9 cellular contexts compared by ENCODE assay signal in the genomic region with DNA sequence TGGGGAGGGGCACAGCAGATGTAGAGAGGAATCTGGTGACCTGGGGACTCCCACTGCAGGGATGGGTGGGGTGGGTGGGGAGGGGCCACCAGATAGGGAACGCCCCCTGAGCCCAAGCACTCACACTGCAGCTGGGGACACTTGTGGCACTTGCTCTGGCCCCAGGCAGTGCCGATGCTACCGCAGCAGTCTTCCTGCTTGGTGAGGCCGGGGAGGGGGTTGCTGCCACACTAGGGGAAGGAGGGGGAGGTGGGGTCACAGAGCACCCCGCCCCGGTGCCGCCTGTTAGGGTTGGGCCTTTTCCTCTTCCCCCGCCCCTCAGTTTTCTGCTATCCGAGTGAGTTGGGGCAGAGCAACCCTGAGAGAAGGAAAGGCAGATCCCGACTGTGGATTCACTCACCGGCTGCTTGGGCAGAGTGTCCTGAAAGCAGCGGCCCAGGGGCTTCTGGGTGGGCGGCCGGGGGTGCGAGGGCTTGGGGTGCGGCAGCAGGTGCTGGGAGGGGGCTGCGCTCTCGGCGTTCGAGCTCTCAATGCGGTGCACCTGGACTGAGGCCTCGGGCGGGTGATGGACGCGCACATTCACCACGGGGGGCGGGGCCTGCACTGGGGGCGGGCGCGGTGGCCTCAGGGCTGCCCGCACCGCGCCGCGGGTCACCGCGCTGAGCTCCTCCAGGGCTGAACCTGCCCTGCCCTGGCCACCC. TPM values are rescaled to one million over a fixed set of nuclear protein-coding genes. Genes with fewer than 3 reads are reported as not detected.
DNase-seq lines count a peak whose midpoint lies in the region; ATAC-seq and TF ChIP-seq lines count a peak whose summit lies in the region.
"Had no signal": no experiment of that assay in that cellular context is flagged by ENCODE, and none has a peak within 500 bp of the region (broad histone marks: within the 10 kb centered on the region; RNA-seq: fewer than 3 reads in every experiment).

No MANE protein-coding gene starts in this region.

- no peak overlapping the region for H4K12ac ChIP-seq in trophoblast cell (ENCODE audit: low read depth, low read length)

- no peak overlapping the region for H4K91ac ChIP-seq in trophoblast cell (ENCODE audit: low read depth, low read length)

- H4K8ac ChIP-seq in trophoblast cell (ENCODE audit: low read depth, low read length): no peak overlapping the region

- no peak overlapping the region for H3K23ac ChIP-seq in trophoblast cell (ENCODE audit: low read length)

- ATAC-seq in HG02623 (IDR thresholded peaks at IDR 0.05; ENCODE audit: unreplicated experiment) (no peak), HG02571 (IDR thresholded peaks at IDR 0.05; ENCODE audit: unreplicated experiment) (no peak)

- H3K9me3 ChIP-seq in NT2/D1 (ENCODE audit: insufficient read depth, low read length) (no peaks in the 10 kb centered on the region), trophoblast cell (ENCODE audit: insufficient read depth, low read depth, low read length) (no peaks in the 10 kb centered on the region)
- H3K9me3 ChIP-seq: SJCRH30 had no signal

- H2AK5ac ChIP-seq in trophoblast cell (ENCODE audit: low read length): no peak overlapping the region

- H3K27ac ChIP-seq in trophoblast cell (ENCODE audit: low read depth, low read length): no peak overlapping the region
- H3K27ac ChIP-seq: SJCRH30 had no signal

- H3K4ac ChIP-seq in trophoblast cell (ENCODE audit: low read depth, low read length): no peak overlapping the region

- no peak overlapping the region for H2AFZ ChIP-seq in trophoblast cell (ENCODE audit: insufficient read depth, low read length, poor library complexity)

- peaks cover 3% of the 10 kb centered on the region for H3K79me2 ChIP-seq in trophoblast cell (ENCODE audit: control insufficient read depth, insufficient read depth, low read length, poor library complexity)

- no peak for TF ChIP-seq CTCF in GM20000 (IDR thresholded peaks at IDR 0.05; ENCODE audit: extremely low read depth, missing control alignments)

- H3K79me1 ChIP-seq in trophoblast cell (ENCODE audit: low read length): peaks cover 10% of the 10 kb centered on the region

- H3K4me1 ChIP-seq in NT2/D1 (ENCODE audit: insufficient read depth, insufficient read length) (peaks cover 43% of the 10 kb centered on the region), trophoblast cell (ENCODE audit: control insufficient read depth in 1 of 2, insufficient read depth in 2 of 2, low read length in 2 of 2) (peaks cover 27 to 28% of the 10 kb centered on the region in 2 experiments)

- H3K4me2 ChIP-seq in trophoblast cell (ENCODE audit: low read length): peak overlapping the region; percentile 47

- H3K4me3 ChIP-seq in NT2/D1 (ENCODE audit: insufficient read length, low read depth): no peak overlapping the region
- no peak overlapping the region for H3K4me3 ChIP-seq in trophoblast cell (ENCODE audit: low read depth, low read length)
- H3K4me3 ChIP-seq: SJCRH30 had no signal

- H3K9ac ChIP-seq in NT2/D1 (ENCODE audit: insufficient read length, low read depth): peak overlapping the region; percentile 57
- H3K9ac ChIP-seq in trophoblast cell (ENCODE audit: low read length): no peak overlapping the region

- no peak overlapping the region for H2BK120ac ChIP-seq in trophoblast cell (ENCODE audit: insufficient read depth, low read length, poor library complexity)

- H3K36me3 ChIP-seq in NT2/D1 (ENCODE audit: insufficient read depth, insufficient read length, low read length) (no peaks in the 10 kb centered on the region), trophoblast cell (ENCODE audit: control insufficient read depth in 1 of 2, insufficient read depth in 2 of 2, low read length in 2 of 2) (no peaks in the 10 kb centered on the region)

- H2BK5ac ChIP-seq in trophoblast cell (ENCODE audit: low read depth, low read length, poor library complexity): no peak overlapping the region

- H3K14ac ChIP-seq in trophoblast cell (ENCODE audit: low read length): no peak overlapping the region

- peak; percentile 71 for DNase-seq in GM20000 (ENCODE audit: low spot score)
- no peak for DNase-seq in NT2/D1 (ENCODE audit: low read depth, low spot score)
- DNase-seq in activated T-helper 9 cell treated with anti-CD3 and anti-CD28 coated beads, Interleukin-2, amount 50 U/mL, for 16 hours (ENCODE audit: low read depth): peak; percentile 44
- peak; percentile 56 to 79 for DNase-seq in trophoblast cell
- DNase-seq in NCI-H748 (lab: John Stamatoyannopoulos, UW; ENCODE audit: unreplicated experiment): no peak
- no peak for DNase-seq in hippocampal formation (lab: John Stamatoyannopoulos, UW)
- DNase-seq: SJCRH30 had no signal

- no CpG with 5 or more reads among the region's 37 CpGs for WGBS in trophoblast cell (ENCODE audit: extremely low coverage, insufficient coverage, insufficient read length)

- H3K18ac ChIP-seq in trophoblast cell (ENCODE audit: low read length): no peak overlapping the region

- H2BK12ac ChIP-seq in trophoblast cell (ENCODE audit: low read length): no peak overlapping the region

- peaks cover 2% of the 10 kb centered on the region for H3K27me3 ChIP-seq in NT2/D1 (ENCODE audit: insufficient read depth, insufficient read length)
- no peaks in the 10 kb centered on the region for H3K27me3 ChIP-seq in trophoblast cell (ENCODE audit: insufficient read depth, low read length)
- H3K27me3 ChIP-seq: SJCRH30 had no signal

RNA-seq across cellular contexts. Expression of a gene that starts 4.7 kb away (rescaled TPM):
- 36.2 and 40.2 TPM in 2 replicates for polyA plus RNA-seq in trophoblast cell (2013)

RNA-seq across cellular contexts. Expression of a gene that starts 16.8 kb away (rescaled TPM):
- polyA plus RNA-seq in trophoblast cell (2013): 88.8 and 89.4 TPM in 2 replicates

RNA-seq across cellular contexts. Expression of a gene that starts 18.9 kb away (rescaled TPM):
- 71.6 and 72.3 TPM in 2 replicates for polyA plus RNA-seq in trophoblast cell (2013)

RNA-seq across cellular contexts. Expression of a gene that starts 22.4 kb away (rescaled TPM):
- 12.5 and 13.2 TPM in 2 replicates for polyA plus RNA-seq in trophoblast cell (2013)

RNA-seq across cellular contexts. Expression of a gene that starts 28.6 kb away (rescaled TPM):
- polyA plus RNA-seq in trophoblast cell (2013): 117 and 118 TPM in 2 replicates

Comparison
In these comparisons a context has a peak if more than half of its experiments do, and no peak if none do; other contexts are left out.
1. DNase-seq: peak in GM20000 (single experiment), activated T-helper 9 cell treated with anti-CD3 and anti-CD28 coated beads, Interleukin-2, amount 50 U/mL, for 16 hours (single experiment) and trophoblast cell (2 of 2); none in NT2/D1 (single experiment), NCI-H748 (single experiment) and hippocampal formation (0 of 2).